20 cellular contexts compared by ENCODE assay signal in the genomic region with DNA sequence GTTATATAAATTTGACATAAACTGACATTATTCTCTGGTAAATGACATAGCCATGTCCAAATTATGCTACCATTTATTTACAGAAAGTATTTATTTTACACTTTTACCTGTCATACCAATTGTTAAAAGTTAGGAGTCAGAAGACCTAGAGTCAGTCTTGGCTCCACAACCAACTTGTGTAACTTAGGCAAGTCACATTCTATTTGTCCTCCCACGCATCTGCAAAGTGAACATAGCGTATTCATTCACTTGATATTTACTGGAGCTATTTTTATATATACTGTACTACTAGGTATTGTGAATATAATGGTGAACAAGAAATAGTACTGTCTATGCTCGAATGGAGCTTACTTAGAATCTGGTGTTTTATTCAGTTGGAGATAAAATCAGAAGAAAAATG.
"Had no signal": no experiment of that assay in that cellular context is flagged by ENCODE, and none has a peak within 500 bp of the region (broad histone marks: within the 10 kb centered on the region; RNA-seq: fewer than 3 reads in every experiment).

No MANE protein-coding gene starts in this region.

- ATAC-seq: natural killer cell; stimulated activated naive CD8-positive, alpha-beta T cell treated with anti-CD3 and anti-CD28 coated beads, Interleukin-15, Interleukin-2, amounts not matched to agents 100 U/mL and 50 U/mL, for 24 hours; upper lobe of right lung; WTC11 had no signal

- DNase-seq: activated gamma-delta T cell treated with Interleukin-2 at 50 U/mL for 16 hours; activated T-cell treated with anti-CD3 and anti-CD28 coated beads, Interleukin-2, amount 50 U/mL, for 1 hour; aorta; brain microvascular endothelial cell; colonic mucosa; dorsolateral prefrontal cortex; foreskin melanocyte; glutamatergic neuron; hippocampal formation; kidney glomerular epithelial cell; left ventricle myocardium inferior; midbrain; natural killer cell; retina; spleen; stimulated activated CD4-positive, alpha-beta T cell treated with anti-CD3 and anti-CD28 coated beads, Interleukin-4, amount 100 ng/mL, for 1 hour; stimulated activated naive CD8-positive, alpha-beta T cell treated with anti-CD3 and anti-CD28 coated beads, Interleukin-15, Interleukin-2, amounts not matched to agents 100 U/mL and 50 U/mL, for 24 hours; T1000; upper lobe of right lung had no signal

- H3K9me3 ChIP-seq: colonic mucosa, left ventricle myocardium inferior, spleen, upper lobe of right lung had no signal

- H3K27ac ChIP-seq: brain microvascular endothelial cell, colonic mucosa, dorsolateral prefrontal cortex, left ventricle myocardium inferior, spleen, upper lobe of right lung had no signal

- H3K27me3 ChIP-seq: brain microvascular endothelial cell, colonic mucosa, dorsolateral prefrontal cortex, spleen, upper lobe of right lung had no signal

- H3K36me3 ChIP-seq: colonic mucosa had no signal

- H3K4me1 ChIP-seq: colonic mucosa, left ventricle myocardium inferior, spleen, upper lobe of right lung had no signal

- H3K4me3 ChIP-seq: colonic mucosa, dorsolateral prefrontal cortex, left ventricle myocardium inferior, spleen, upper lobe of right lung had no signal
